In the genomic region with DNA sequence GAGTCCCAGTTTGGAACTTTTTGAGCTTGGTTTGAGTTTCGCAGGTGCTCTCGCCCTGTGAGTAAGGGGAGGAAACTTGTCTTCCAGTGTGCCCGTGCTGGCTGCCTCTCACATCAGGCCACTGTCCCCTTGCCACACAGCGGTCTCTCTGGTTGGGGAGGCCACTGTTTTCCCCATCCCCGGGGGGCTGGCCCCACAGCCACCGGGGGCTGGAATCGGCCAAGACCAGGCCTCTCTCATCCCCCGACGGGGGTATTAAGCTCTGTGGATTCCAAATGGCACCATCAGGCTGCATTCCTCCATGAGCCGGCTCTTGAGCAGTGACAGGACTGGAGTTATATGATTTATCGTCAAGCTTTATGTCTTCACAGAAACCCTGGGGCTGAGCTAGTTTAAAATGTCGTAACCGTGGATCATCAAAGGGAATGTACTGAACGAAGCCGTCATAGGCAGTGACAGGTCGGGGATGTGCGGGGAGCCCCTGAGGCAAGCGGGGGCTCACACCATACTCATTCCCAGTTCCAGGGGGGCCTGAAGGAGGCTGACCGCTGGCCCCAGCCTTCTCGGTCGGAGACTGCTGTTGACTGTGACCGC, we compare ENCODE assay signal across 14 cellular contexts. TPM values are rescaled to one million over a fixed set of nuclear protein-coding genes. Genes with fewer than 3 reads are reported as not detected.
DNase-seq lines count a peak whose midpoint lies in the region; ATAC-seq lines count a peak whose summit lies in the region.
"Had no signal": no experiment of that assay in that cellular context is flagged by ENCODE, and none has a peak within 500 bp of the region (broad histone marks: within the 10 kb centered on the region; RNA-seq: fewer than 3 reads in every experiment).

No MANE protein-coding gene starts in this region.

- no peaks in the 10 kb centered on the region for H3K27me3 ChIP-seq in right cardiac atrium (ENCODE audit: control insufficient read depth, insufficient read depth)
- H3K27me3 ChIP-seq: SJSA1 had no signal

- H3K27me3 Mint-ChIP-seq in T-helper 1 cell treated with Interleukin-12 subunit alpha and Interleukin-12 subunit beta and Interleukin-4 antibody, amounts not matched to agents 30 μg/mL and 1 μg/mL, for 36 hours (ENCODE audit: low read depth), result peaks cover 36% of the 10 kb centered on the region
- H3K27me3 Mint-ChIP-seq in activated naive CD8-positive, alpha-beta T cell, result peaks cover 35% of the 10 kb centered on the region
- H3K27me3 Mint-ChIP-seq in stimulated activated naive CD8-positive, alpha-beta T cell treated with anti-CD3 and anti-CD28 coated beads, Interleukin-15, amount 100 ng/mL, for 72 hours, result peaks cover 75% of the 10 kb centered on the region

- in situ Hi-C loops in ACHN (cut with HindIII; ENCODE audit: low pct_ligation_motif_present, low pct_unique_long_range_greater_than_20kb, low sequenced_read_pairs), result no loop called here

- H3K36me3 Mint-ChIP-seq in T-helper 1 cell treated with Interleukin-12 subunit alpha and Interleukin-12 subunit beta and Interleukin-4 antibody, amounts not matched to agents 30 μg/mL and 1 μg/mL, for 36 hours (ENCODE audit: low read depth), result peaks cover 5% of the 10 kb centered on the region
- H3K36me3 Mint-ChIP-seq in activated naive CD8-positive, alpha-beta T cell, result no peaks in the 10 kb centered on the region

- peak in 1 of 2 donors; percentile 5 for ATAC-seq in right cardiac atrium
- ATAC-seq in stimulated activated naive CD8-positive, alpha-beta T cell treated with anti-CD3 and anti-CD28 coated beads, Interleukin-15, amount 100 ng/mL, for 72 hours, result no peak

- peak overlapping the region; percentile 73 for H3K27ac Mint-ChIP-seq in T-helper 1 cell treated with Interleukin-12 subunit alpha and Interleukin-12 subunit beta and Interleukin-4 antibody, amounts not matched to agents 30 μg/mL and 1 μg/mL, for 36 hours
- H3K27ac Mint-ChIP-seq in activated naive CD8-positive, alpha-beta T cell, result no peak overlapping the region
- no peak overlapping the region for H3K27ac Mint-ChIP-seq in stimulated activated naive CD8-positive, alpha-beta T cell treated with anti-CD3 and anti-CD28 coated beads, Interleukin-15, amount 100 ng/mL, for 72 hours

- peaks cover 11% of the 10 kb centered on the region for H3K4me1 ChIP-seq in right cardiac atrium (ENCODE audit: control insufficient read depth, insufficient read depth, low read length)
- H3K4me1 ChIP-seq: HAP-1, SJSA1 had no signal

- WGBS in right cardiac atrium, result 70% methylated on average over 22 of the region's 22 CpGs

- peaks cover 49% of the 10 kb centered on the region for H3K4me1 Mint-ChIP-seq in T-helper 1 cell treated with Interleukin-12 subunit alpha and Interleukin-12 subunit beta and Interleukin-4 antibody, amounts not matched to agents 30 μg/mL and 1 μg/mL, for 36 hours (ENCODE audit: low read depth)
- H3K4me1 Mint-ChIP-seq in activated naive CD8-positive, alpha-beta T cell (ENCODE audit: low read depth), result peaks cover 37% of the 10 kb centered on the region
- H3K4me1 Mint-ChIP-seq in stimulated activated naive CD8-positive, alpha-beta T cell treated with anti-CD3 and anti-CD28 coated beads, Interleukin-15, amount 100 ng/mL, for 72 hours, result peaks cover 40% of the 10 kb centered on the region

- peak overlapping the region; percentile 72 for H3K4me3 Mint-ChIP-seq in T-helper 1 cell treated with Interleukin-12 subunit alpha and Interleukin-12 subunit beta and Interleukin-4 antibody, amounts not matched to agents 30 μg/mL and 1 μg/mL, for 36 hours
- peak overlapping the region; percentile 77 for H3K4me3 Mint-ChIP-seq in activated naive CD8-positive, alpha-beta T cell
- peak overlapping the region; percentile 79 to 81 for H3K4me3 Mint-ChIP-seq in stimulated activated naive CD8-positive, alpha-beta T cell treated with anti-CD3 and anti-CD28 coated beads, Interleukin-15, amount 100 ng/mL, for 72 hours

- no peaks in the 10 kb centered on the region for H3K9me3 ChIP-seq in right cardiac atrium (ENCODE audit: control insufficient read depth, low read length)
- H3K9me3 ChIP-seq: HAP-1, SJSA1 had no signal

- peak overlapping the region; percentile 69 for H3K27ac ChIP-seq in right cardiac atrium (ENCODE audit: low read length)
- H3K27ac ChIP-seq: 22Rv1, SJSA1 had no signal

- no peak overlapping the region for H3K4me3 ChIP-seq in right cardiac atrium (ENCODE audit: low read length)
- H3K4me3 ChIP-seq: HAP-1, SJSA1 had no signal

- H3K9me3 Mint-ChIP-seq in T-helper 1 cell treated with Interleukin-12 subunit alpha and Interleukin-12 subunit beta and Interleukin-4 antibody, amounts not matched to agents 30 μg/mL and 1 μg/mL, for 36 hours, result no peaks in the 10 kb centered on the region
- no peaks in the 10 kb centered on the region for H3K9me3 Mint-ChIP-seq in activated naive CD8-positive, alpha-beta T cell (ENCODE audit: low read depth)
- H3K9me3 Mint-ChIP-seq in stimulated activated naive CD8-positive, alpha-beta T cell treated with anti-CD3 and anti-CD28 coated beads, Interleukin-15, amount 100 ng/mL, for 72 hours, result no peaks in the 10 kb centered on the region

- intact Hi-C loops in right cardiac atrium (cut with DNase I), result loop anchor here in 1 of 4 donors (5.0 kb wide), 1 partner anchor 159 kb away; no protein-coding TSS in a partner anchor

- DNase-seq in T-helper 1 cell, result no peak
- peak in 1 of 3 donors; percentile 27 for DNase-seq in right cardiac atrium
- DNase-seq in stimulated activated naive CD8-positive, alpha-beta T cell treated with anti-CD3 and anti-CD28 coated beads, Interleukin-15, amount 100 ng/mL, for 72 hours, result no peak
- no peak for DNase-seq in occipital lobe (lab: John Stamatoyannopoulos, UW)
- DNase-seq in GF-D8 (lab: John Stamatoyannopoulos, UW), result no peak
- no peak for DNase-seq in ACHN
- DNase-seq: kidney, NCI-H1105 treated with DMSO at 0.1 percent for 48 hours, NCI-H526 treated with DMSO at 0.1 percent for 48 hours had no signal

RNA-seq across cellular contexts. Expression of gene JCAD, which starts 30.8 kb away (rescaled TPM):
- total RNA-seq in right cardiac atrium, result 10 to 100 TPM; 29.2 to 76.7 (median 39.8) TPM
- polyA plus RNA-seq in right cardiac atrium, result 17.6 TPM
- 8.4 TPM for total RNA-seq in occipital lobe
